Comparison of ENCODE assay signal across 25 cellular contexts in genomic region chr11:79229047-79229446, GRCh38.
"Had no signal": no experiment of that assay in that cellular context is flagged by ENCODE, and none has a peak within 500 bp of the region (broad histone marks: within the 10 kb centered on the region; RNA-seq: fewer than 3 reads in every experiment).

No MANE protein-coding gene starts in this region.

- H3K4me3 ChIP-seq: adrenal gland, body of pancreas, coronary artery, dorsolateral prefrontal cortex, esophagus squamous epithelium had no signal

- H3K9me3 ChIP-seq: adrenal gland, body of pancreas, esophagus squamous epithelium had no signal

- H3K36me3 ChIP-seq: adrenal gland, esophagus squamous epithelium had no signal

- H3K4me1 ChIP-seq: adrenal gland, body of pancreas had no signal

- ATAC-seq: activated CD4-positive, alpha-beta T cell treated with anti-CD3 and anti-CD28 coated beads for 36 hours; activated CD8-positive, alpha-beta memory T cell treated with anti-CD3 and anti-CD28 coated beads, Interleukin-2, amount 10 ng/mL, durations not matched to agents 7 days and 5 days; activated CD8-positive, alpha-beta T cell treated with anti-CD3 and anti-CD28 coated beads, Interleukin-2, amount 10 ng/mL, durations not matched to agents 7 days and 5 days; activated naive CD8-positive, alpha-beta T cell treated with anti-CD3 and anti-CD28 coated beads, Interleukin-2, amount 50 U/mL, for 24 hours; body of pancreas had no signal

- DNase-seq: activated CD4-positive, alpha-beta memory T cell treated with anti-CD3 and anti-CD28 coated beads for 36 hours; activated CD4-positive, alpha-beta T cell treated with anti-CD3 and anti-CD28 coated beads for 36 hours; activated CD4-positive, alpha-beta T cell treated with anti-CD3 and anti-CD28 coated beads, Interleukin-2, amount 10 ng/mL, durations not matched to agents 24 days and 14 days; activated CD4-positive, CD25-positive, alpha-beta regulatory T cell; activated CD4-positive, CD25-positive, alpha-beta regulatory T cell treated with anti-CD3 and anti-CD28 coated beads, Interleukin-2, amount 50 U/mL, for 72 hours; activated CD8-positive, alpha-beta memory T cell treated with anti-CD3 and anti-CD28 coated beads, Interleukin-2, amount 10 ng/mL, durations not matched to agents 7 days and 5 days; activated CD8-positive, alpha-beta memory T cell treated with anti-CD3 and anti-CD28 coated beads, Interleukin-2, amount 50 U/mL, for 4 hours; activated CD8-positive, alpha-beta T cell treated with anti-CD3 and anti-CD28 coated beads, Interleukin-2, amount 10 ng/mL, durations not matched to agents 7 days and 5 days; activated effector memory CD4-positive, alpha-beta T cell treated with anti-CD3 and anti-CD28 coated beads, Interleukin-2, amount 50 U/mL, for 16 hours; activated naive CD4-positive, alpha-beta T cell treated with anti-CD3 and anti-CD28 coated beads for 36 hours; activated naive CD8-positive, alpha-beta T cell treated with anti-CD3 and anti-CD28 coated beads for 36 hours; activated naive CD8-positive, alpha-beta T cell treated with anti-CD3 and anti-CD28 coated beads, Interleukin-2, amount 50 U/mL, for 24 hours; activated T-cell treated with anti-CD3 and anti-CD28 coated beads, Interleukin-2, amount 50 U/mL, for 1 hour; activated T-cell treated with anti-CD3 and anti-CD28 coated beads, Interleukin-2, amount 50 U/mL, for 48 hours; adrenal gland; amygdala; aorta; body of pancreas; dorsolateral prefrontal cortex; effector memory CD4-positive, alpha-beta T cell; endodermal cell; erythroblast; esophagus squamous epithelium; T-helper 2 cell had no signal

- H3K27me3 ChIP-seq: adrenal gland, body of pancreas, esophagus squamous epithelium had no signal

- H3K27ac ChIP-seq: adrenal gland, body of pancreas, coronary artery, dorsolateral prefrontal cortex, esophagus squamous epithelium had no signal
